ENCODE assay signal across 8 cellular contexts in genomic region chr11:14973621-14974020, GRCh38. TPM values are rescaled to one million over a fixed set of nuclear protein-coding genes. Genes with fewer than 3 reads are reported as not detected.
DNase-seq lines count a peak whose midpoint lies in the region; ATAC-seq lines count a peak whose summit lies in the region.

No MANE protein-coding gene starts in this region.

- peaks cover 22 to 40% (median 37%) of the 10 kb centered on the region in 3 donors for H3K4me1 Mint-ChIP-seq in naive B cell

- ATAC-seq in naive B cell (ENCODE audit: low read depth in 2 of 2), result peak; percentile 89 to 93
- ATAC-seq in HG02610 (IDR thresholded peaks at IDR 0.05; ENCODE audit: unreplicated experiment), result no peak

- H3K9me3 Mint-ChIP-seq in naive B cell, result peaks cover 0 to 4% (median 0%) of the 10 kb centered on the region in 7 donors

- peak overlapping the region; percentile 63 to 87 (median 83) for H3K4me3 Mint-ChIP-seq in naive B cell

- H3K27ac Mint-ChIP-seq in naive B cell, result peak overlapping the region in 3 of 6 donors; percentile 46 to 96 (median 77)

- peaks cover 0 to 7% of the 10 kb centered on the region in 2 donors for H3K36me3 Mint-ChIP-seq in naive B cell

- H3K27me3 Mint-ChIP-seq in naive B cell, result peaks cover 72 to 86% (median 80%) of the 10 kb centered on the region in 3 donors

- DNase-seq in NCI-H2107 treated with DMSO at 0.1 percent for 48 hours (lab: John Stamatoyannopoulos, UW; ENCODE audit: unreplicated experiment), result peak; percentile 42
- no peak for DNase-seq in NCI-H2107 (lab: John Stamatoyannopoulos, UW)
- peak; percentile 6 for DNase-seq in NCI-H2227 treated with DMSO at 0.1 percent for 48 hours (lab: John Stamatoyannopoulos, UW)
- peak; percentile 16 for DNase-seq in central memory CD4-positive, alpha-beta T cell
- DNase-seq in naive B cell, result peak; percentile 76
- no peak for DNase-seq in superior temporal gyrus (ENCODE audit: extremely low spot score)
- no peak for DNase-seq in GF-D8 (lab: John Stamatoyannopoulos, UW)

RNA-seq across cellular contexts. Expression of gene CALCA, which starts 1.5 kb away (rescaled TPM):
- not detected for polyA plus RNA-seq in naive B cell (ENCODE audit: low read depth in 6 of 6)

Comparison
In these comparisons a context has a peak if more than half of its experiments do, and no peak if none do; other contexts are left out.
1. DNase-seq: peak in NCI-H2107 treated with DMSO at 0.1 percent for 48 hours (single experiment), NCI-H2227 treated with DMSO at 0.1 percent for 48 hours (single experiment), central memory CD4-positive, alpha-beta T cell (single experiment) and naive B cell (single experiment); none in NCI-H2107 (single experiment), superior temporal gyrus (single experiment) and GF-D8 (single experiment).